Comparison of ENCODE assay signal across 8 cellular contexts in the genomic region with DNA sequence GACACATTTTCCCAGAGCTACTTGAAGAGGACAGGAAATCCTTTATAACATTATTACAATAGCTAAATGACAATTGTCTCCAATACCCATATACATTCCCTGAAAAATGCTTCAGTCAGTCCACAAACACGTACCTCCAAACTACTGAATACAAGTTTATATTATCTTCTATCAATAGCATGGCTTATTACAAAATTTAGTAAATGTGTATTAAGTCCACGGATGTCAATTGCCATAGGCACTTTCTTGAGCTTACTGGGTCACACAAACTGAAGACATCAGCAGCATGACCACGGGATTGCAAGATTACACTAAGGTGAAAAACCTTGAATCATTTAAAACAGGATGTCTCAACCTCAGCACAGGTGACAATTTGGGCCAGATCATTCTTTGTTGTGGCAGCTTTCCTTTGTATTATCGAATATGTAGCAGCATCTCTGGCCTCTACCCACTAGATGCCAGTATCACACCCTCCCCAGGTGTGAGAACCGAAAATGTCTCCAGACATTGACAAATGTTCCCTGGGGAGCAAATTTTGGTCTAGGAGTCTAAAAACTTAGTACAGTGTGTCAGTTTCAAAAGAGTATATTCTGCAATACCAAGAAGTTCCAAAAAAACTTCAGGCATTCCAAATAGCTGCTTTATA. TPM values are rescaled to one million over a fixed set of nuclear protein-coding genes. Genes with fewer than 3 reads are reported as not detected.
DNase-seq lines count a peak whose midpoint lies in the region; ATAC-seq and TF ChIP-seq lines count a peak whose summit lies in the region.

No MANE protein-coding gene starts in this region.

- H3K4me1 ChIP-seq in ES-I3 (ENCODE audit: insufficient read depth, low read length) (peaks cover 6% of the 10 kb centered on the region), endodermal cell (ENCODE audit: control insufficient read depth, insufficient read depth, low read length) (peaks cover 8% of the 10 kb centered on the region), trophoblast cell (ENCODE audit: control insufficient read depth in 1 of 2, insufficient read depth in 2 of 2, low read length in 2 of 2) (peaks cover 0 to 6% of the 10 kb centered on the region in 2 experiments)

- no peak overlapping the region for H4K12ac ChIP-seq in trophoblast cell (ENCODE audit: low read depth, low read length)

- no peaks in the 10 kb centered on the region for H3K27me3 ChIP-seq in endodermal cell (ENCODE audit: control insufficient read depth, insufficient read depth, low read length, poor library complexity, severe bottlenecking)
- no peaks in the 10 kb centered on the region for H3K27me3 ChIP-seq in trophoblast cell (ENCODE audit: insufficient read depth, low read length)

- H3K27ac ChIP-seq in endodermal cell (ENCODE audit: low read depth, low read length), result no peak overlapping the region
- H3K27ac ChIP-seq in trophoblast cell (ENCODE audit: low read depth, low read length), result no peak overlapping the region

- ATAC-seq in HG03558 (IDR thresholded peaks at IDR 0.05; ENCODE audit: extremely low read depth, unreplicated experiment), result peak; percentile 27

- no peak overlapping the region for H3K27ac Mint-ChIP-seq in endodermal cell

- no peaks in the 10 kb centered on the region for H3K9me3 Mint-ChIP-seq in endodermal cell

- H3K4me3 ChIP-seq in endodermal cell (ENCODE audit: low read length), result peak overlapping the region; percentile 88
- H3K4me3 ChIP-seq in trophoblast cell (ENCODE audit: low read depth, low read length), result no peak overlapping the region

- peak overlapping the region; percentile 87 for H3K4me3 Mint-ChIP-seq in endodermal cell

- DNase-seq in GM20000 (ENCODE audit: low spot score), result peak; percentile 12
- DNase-seq in activated CD4-positive, CD25-positive, alpha-beta regulatory T cell (lab: John Stamatoyannopoulos, UW), result peak; percentile 3 to 11 (median 7)
- no peak for DNase-seq in endodermal cell
- DNase-seq in trophoblast cell, result peak; percentile 11 to 53
- no peak for DNase-seq in SIG-M5 (lab: John Stamatoyannopoulos, UW)
- DNase-seq in cortex of kidney (lab: John Stamatoyannopoulos, UW), result no peak

- H2AFZ ChIP-seq in trophoblast cell (ENCODE audit: insufficient read depth, low read length, poor library complexity), result no peak overlapping the region

- H2BK120ac ChIP-seq in trophoblast cell (ENCODE audit: insufficient read depth, low read length, poor library complexity), result no peak overlapping the region

- H3K36me3 ChIP-seq in ES-I3 (ENCODE audit: insufficient read depth, low read length) (no peaks in the 10 kb centered on the region), endodermal cell (ENCODE audit: control insufficient read depth, insufficient read depth, low read length) (peaks cover 5% of the 10 kb centered on the region), trophoblast cell (ENCODE audit: control insufficient read depth in 1 of 2, insufficient read depth in 2 of 2, low read length in 2 of 2) (peaks cover 0 to 3% of the 10 kb centered on the region in 2 experiments)

- H3K4ac ChIP-seq in trophoblast cell (ENCODE audit: low read depth, low read length), result peak overlapping the region; percentile 30

- H2BK5ac ChIP-seq in trophoblast cell (ENCODE audit: low read depth, low read length, poor library complexity), result no peak overlapping the region

- peaks cover 14% of the 10 kb centered on the region for H3K36me3 Mint-ChIP-seq in endodermal cell (ENCODE audit: low read depth)

- TF ChIP-seq CTCF in GM20000 (IDR thresholded peaks at IDR 0.05; ENCODE audit: extremely low read depth, missing control alignments) (no peak), endodermal cell (conservative IDR thresholded peaks at IDR 0.05) (peak; percentile 39)

- H3K18ac ChIP-seq in trophoblast cell (ENCODE audit: low read length), result no peak overlapping the region

- WGBS in endodermal cell (ENCODE audit: insufficient coverage in 1 of 2, insufficient read length in 1 of 2), 2 experiments, result 55 to 56% methylated on average over 2 to 5 of the region's 5 CpGs
- WGBS in trophoblast cell (ENCODE audit: extremely low coverage, insufficient coverage, insufficient read length), result no CpG with 5 or more reads among the region's 5 CpGs

- H4K91ac ChIP-seq in trophoblast cell (ENCODE audit: low read depth, low read length), result no peak overlapping the region

- peaks cover 33% of the 10 kb centered on the region for H3K4me1 Mint-ChIP-seq in endodermal cell

- H3K4me2 ChIP-seq in trophoblast cell (ENCODE audit: low read length), result peak overlapping the region; percentile 90

- peaks cover 2% of the 10 kb centered on the region for H3K79me1 ChIP-seq in trophoblast cell (ENCODE audit: low read length)

- no peak overlapping the region for H3K14ac ChIP-seq in trophoblast cell (ENCODE audit: low read length)

- no peak overlapping the region for H2AK5ac ChIP-seq in trophoblast cell (ENCODE audit: low read length)

- H3K23ac ChIP-seq in trophoblast cell (ENCODE audit: low read length), result no peak overlapping the region

- H3K9ac ChIP-seq in ES-I3 (ENCODE audit: low read depth, low read length) (peak overlapping the region; percentile 43; the same call in 1 of the 2 replicates), endodermal cell (ENCODE audit: extremely low read depth, low read length, poor library complexity, severe bottlenecking) (peak overlapping the region; percentile 7), trophoblast cell (ENCODE audit: low read length) (no peak overlapping the region)

- H2BK12ac ChIP-seq in trophoblast cell (ENCODE audit: low read length), result no peak overlapping the region

- H3K79me2 ChIP-seq in trophoblast cell (ENCODE audit: control insufficient read depth, insufficient read depth, low read length, poor library complexity), result peaks cover 10% of the 10 kb centered on the region

- H3K27me3 Mint-ChIP-seq in endodermal cell (ENCODE audit: insufficient read depth), result no peaks in the 10 kb centered on the region

- no peak overlapping the region for H4K8ac ChIP-seq in trophoblast cell (ENCODE audit: low read depth, low read length)

- H3K9me3 ChIP-seq in ES-I3 (ENCODE audit: control insufficient read depth, insufficient read depth, low read length) (no peaks in the 10 kb centered on the region), endodermal cell (ENCODE audit: control insufficient read depth, low read length) (no peaks in the 10 kb centered on the region), trophoblast cell (ENCODE audit: insufficient read depth, low read depth, low read length) (no peaks in the 10 kb centered on the region)

RNA-seq across cellular contexts. Expression of a gene that starts 1.4 kb away (rescaled TPM):
- total RNA-seq in endodermal cell, result 10 to 100 TPM; 35.9 to 39.2 TPM
- polyA plus RNA-seq in endodermal cell (2013, experiment 1 of 2), result 36.6 TPM
- 44.6 TPM for polyA plus RNA-seq in endodermal cell (2013, experiment 2 of 2)
- 33.1 and 34.2 TPM in 2 replicates for polyA plus RNA-seq in trophoblast cell (2013)

RNA-seq across cellular contexts. Expression of a gene that starts 46.3 kb away (rescaled TPM):
- 10 to 100 TPM; 58.3 to 75.5 TPM for total RNA-seq in endodermal cell
- polyA plus RNA-seq in endodermal cell (2013, experiment 1 of 2), result 51.3 TPM
- polyA plus RNA-seq in endodermal cell (2013, experiment 2 of 2), result 47.6 TPM
- polyA plus RNA-seq in trophoblast cell (2013), result 19.2 and 22.4 TPM in 2 replicates

Comparison
In these comparisons a context has a peak if more than half of its experiments do, and no peak if none do; other contexts are left out.
1. DNase-seq: peak in GM20000 (single experiment), activated CD4-positive, CD25-positive, alpha-beta regulatory T cell (4 of 4) and trophoblast cell (2 of 2); none in endodermal cell (single experiment), SIG-M5 (single experiment) and cortex of kidney (single experiment).